22 cellular contexts compared by ENCODE assay signal in the genomic region with DNA sequence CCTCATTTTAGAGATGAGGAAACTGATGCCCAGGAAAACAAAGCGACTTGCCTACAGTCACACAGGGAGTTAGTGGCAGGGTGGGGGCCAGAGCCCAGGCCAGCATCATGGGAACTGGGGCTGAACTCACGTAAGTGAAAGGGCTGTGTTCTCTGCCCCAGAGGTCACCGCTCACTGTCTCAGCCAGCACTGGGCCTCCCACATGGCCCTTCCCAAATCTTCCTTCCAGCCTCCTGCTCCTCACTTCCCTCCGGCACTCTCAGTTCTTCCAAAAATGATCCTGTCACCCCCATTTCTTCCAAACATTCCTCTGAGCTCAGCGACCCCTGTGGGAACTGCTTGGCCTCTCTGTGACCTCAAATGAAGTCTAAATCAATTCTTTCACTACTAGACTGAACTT.
DNase-seq lines count a peak whose midpoint lies in the region; ATAC-seq and TF ChIP-seq lines count a peak whose summit lies in the region.
"Had no signal": no experiment of that assay in that cellular context is flagged by ENCODE, and none has a peak within 500 bp of the region (broad histone marks: within the 10 kb centered on the region; RNA-seq: fewer than 3 reads in every experiment).

No MANE protein-coding gene starts in this region.

- H3K27me3 ChIP-seq in right atrium auricular region (no peaks in the 10 kb centered on the region), psoas muscle (ENCODE audit: insufficient read depth in 3 of 3, low read length in 2 of 3) (no peaks in the 10 kb centered on the region), upper lobe of left lung (no peaks in the 10 kb centered on the region), Peyer's patch (no peaks in the 10 kb centered on the region)
- H3K27me3 ChIP-seq: pancreas, sigmoid colon had no signal

- peaks cover 10% of the 10 kb centered on the region for H3K27me3 Mint-ChIP-seq in activated CD8-positive, alpha-beta T cell treated with anti-CD3 and anti-CD28 coated beads, Interleukin-2, amount 10 ng/mL, durations not matched to agents 7 days and 5 days (ENCODE audit: low read depth)
- no peaks in the 10 kb centered on the region for H3K27me3 Mint-ChIP-seq in activated CD8-positive, alpha-beta T cell treated with anti-CD3 and anti-CD28 coated beads for 36 hours

- H3K9me3 ChIP-seq in right atrium auricular region (no peaks in the 10 kb centered on the region), psoas muscle (no peaks in the 10 kb centered on the region), upper lobe of left lung (no peaks in the 10 kb centered on the region), Peyer's patch (no peaks in the 10 kb centered on the region)
- H3K9me3 ChIP-seq: pancreas, sigmoid colon had no signal

- H3K36me3 ChIP-seq in right atrium auricular region = peaks cover 44% of the 10 kb centered on the region
- H3K36me3 ChIP-seq in psoas muscle (ENCODE audit: insufficient read depth in 1 of 2, low read depth in 1 of 2) = peaks cover 3 to 34% of the 10 kb centered on the region in 2 donors
- peaks cover 12 to 45% (median 29%) of the 10 kb centered on the region in 4 donors for H3K36me3 ChIP-seq in upper lobe of left lung
- peaks cover 0 to 27% (median 0%) of the 10 kb centered on the region in 3 donors for H3K36me3 ChIP-seq in Peyer's patch
- H3K36me3 ChIP-seq: WERI-Rb-1 had no signal

- intact Hi-C loops in activated CD8-positive, alpha-beta T cell treated with anti-CD3 and anti-CD28 coated beads for 36 hours (cut with micrococcal nuclease) = no loop called here
- intact Hi-C loops in psoas muscle (cut with DNase I) = no loop called here

- no peaks in the 10 kb centered on the region for H3K36me3 Mint-ChIP-seq in activated CD8-positive, alpha-beta T cell treated with anti-CD3 and anti-CD28 coated beads, Interleukin-2, amount 10 ng/mL, durations not matched to agents 7 days and 5 days (ENCODE audit: low read depth)
- no peaks in the 10 kb centered on the region for H3K36me3 Mint-ChIP-seq in activated CD8-positive, alpha-beta T cell treated with anti-CD3 and anti-CD28 coated beads for 36 hours (ENCODE audit: low read depth)
- H3K36me3 Mint-ChIP-seq: CD4-positive, alpha-beta memory T cell; memory B cell had no signal

- H3K4me3 ChIP-seq in right atrium auricular region (no peak overlapping the region), psoas muscle (no peak overlapping the region), upper lobe of left lung (no peak overlapping the region), Peyer's patch (no peak overlapping the region)
- H3K4me3 ChIP-seq: pancreas, sigmoid colon, SK-N-MC had no signal

- H3K9me3 Mint-ChIP-seq in activated CD8-positive, alpha-beta T cell treated with anti-CD3 and anti-CD28 coated beads, Interleukin-2, amount 10 ng/mL, durations not matched to agents 7 days and 5 days (ENCODE audit: insufficient read depth) = no peaks in the 10 kb centered on the region
- H3K9me3 Mint-ChIP-seq in activated CD8-positive, alpha-beta T cell treated with anti-CD3 and anti-CD28 coated beads for 36 hours = no peaks in the 10 kb centered on the region
- H3K9me3 Mint-ChIP-seq: activated T-cell treated with anti-CD3 and anti-CD28 coated beads, Interleukin-2, amount 50 U/mL, for 24 hours; CD4-positive, alpha-beta memory T cell; memory B cell; T-helper 2 cell treated with Interferon-gamma antibody and Interleukin-4, amounts not matched to agents 5 μg/mL and 100 μg/mL, for 36 hours had no signal

- DNase-seq in activated CD8-positive, alpha-beta T cell treated with anti-CD3 and anti-CD28 coated beads, Interleukin-2, amount 10 ng/mL, durations not matched to agents 7 days and 5 days = peak; percentile 13
- DNase-seq in activated CD8-positive, alpha-beta T cell treated with anti-CD3 and anti-CD28 coated beads for 36 hours = no peak
- DNase-seq in right atrium auricular region (ENCODE audit: low spot score) = no peak
- no peak for DNase-seq in psoas muscle
- no peak for DNase-seq in upper lobe of left lung
- DNase-seq in NCI-H2081 (lab: John Stamatoyannopoulos, UW) = no peak
- DNase-seq in Peyer's patch = no peak
- DNase-seq in NOMO-1 (lab: John Stamatoyannopoulos, UW; ENCODE audit: unreplicated experiment in 2 of 2) = no peak
- DNase-seq: activated naive CD4-positive, alpha-beta T cell; activated T-cell treated with anti-CD3 and anti-CD28 coated beads, Interleukin-2, amount 50 U/mL, for 24 hours; CD4-positive, alpha-beta memory T cell; hippocampal formation; NCI-H146; NCI-H510A treated with DMSO at 0.1 percent for 48 hours; sigmoid colon had no signal

- TF ChIP-seq CTCF in activated CD8-positive, alpha-beta T cell treated with anti-CD3 and anti-CD28 coated beads for 36 hours (IDR thresholded peaks at IDR 0.05) = no peak
- TF ChIP-seq CTCF in right atrium auricular region (IDR thresholded peaks at IDR 0.05) (no peak), psoas muscle (IDR thresholded peaks at IDR 0.05) (no peak), upper lobe of left lung (IDR thresholded peaks at IDR 0.05) (no peak), Peyer's patch (IDR thresholded peaks at IDR 0.05) (no peak)

- WGBS in psoas muscle, 3 donors = 81 to 86% (median 82%) methylated on average over 5 of the region's 5 CpGs
- WGBS in upper lobe of left lung, 2 donors = 64 to 69% methylated on average over 5 of the region's 5 CpGs

- H3K4me3 Mint-ChIP-seq in activated CD8-positive, alpha-beta T cell treated with anti-CD3 and anti-CD28 coated beads, Interleukin-2, amount 10 ng/mL, durations not matched to agents 7 days and 5 days = no peak overlapping the region
- no peak overlapping the region for H3K4me3 Mint-ChIP-seq in activated CD8-positive, alpha-beta T cell treated with anti-CD3 and anti-CD28 coated beads for 36 hours
- H3K4me3 Mint-ChIP-seq: activated T-cell treated with anti-CD3 and anti-CD28 coated beads, Interleukin-2, amount 50 U/mL, for 24 hours; CD4-positive, alpha-beta memory T cell; memory B cell; T-helper 2 cell treated with Interferon-gamma antibody and Interleukin-4, amounts not matched to agents 5 μg/mL and 100 μg/mL, for 36 hours had no signal

- peaks cover 10% of the 10 kb centered on the region for H3K4me1 Mint-ChIP-seq in activated CD8-positive, alpha-beta T cell treated with anti-CD3 and anti-CD28 coated beads, Interleukin-2, amount 10 ng/mL, durations not matched to agents 7 days and 5 days (ENCODE audit: low read depth)
- H3K4me1 Mint-ChIP-seq in activated CD8-positive, alpha-beta T cell treated with anti-CD3 and anti-CD28 coated beads for 36 hours (ENCODE audit: low read depth) = no peaks in the 10 kb centered on the region
- H3K4me1 Mint-ChIP-seq: memory B cell had no signal

- H3K4me1 ChIP-seq in right atrium auricular region = peaks cover 0 to 22% of the 10 kb centered on the region in 2 donors
- H3K4me1 ChIP-seq in psoas muscle = no peaks in the 10 kb centered on the region
- peaks cover 6 to 25% (median 12%) of the 10 kb centered on the region in 4 donors for H3K4me1 ChIP-seq in upper lobe of left lung
- H3K4me1 ChIP-seq in Peyer's patch = no peaks in the 10 kb centered on the region
- H3K4me1 ChIP-seq: pancreas, sigmoid colon had no signal

- no peak for TF ChIP-seq EP300 in upper lobe of left lung (IDR thresholded peaks at IDR 0.05)

- H3K27ac ChIP-seq in right atrium auricular region = peak overlapping the region; percentile 22 to 48
- no peak overlapping the region for H3K27ac ChIP-seq in psoas muscle
- H3K27ac ChIP-seq in upper lobe of left lung = peak overlapping the region; percentile 5 to 82 (median 53)
- H3K27ac ChIP-seq in Peyer's patch = no peak overlapping the region
- H3K27ac ChIP-seq: 22Rv1, epithelial cell of prostate, pancreas, SK-N-MC, WERI-Rb-1 had no signal

- H3K27ac Mint-ChIP-seq in activated CD8-positive, alpha-beta T cell treated with anti-CD3 and anti-CD28 coated beads, Interleukin-2, amount 10 ng/mL, durations not matched to agents 7 days and 5 days = no peak overlapping the region
- no peak overlapping the region for H3K27ac Mint-ChIP-seq in activated CD8-positive, alpha-beta T cell treated with anti-CD3 and anti-CD28 coated beads for 36 hours
- H3K27ac Mint-ChIP-seq: activated T-cell treated with anti-CD3 and anti-CD28 coated beads, Interleukin-2, amount 50 U/mL, for 24 hours; CD4-positive, alpha-beta memory T cell; memory B cell; T-helper 2 cell treated with Interferon-gamma antibody and Interleukin-4, amounts not matched to agents 5 μg/mL and 100 μg/mL, for 36 hours had no signal

- CTCF ChIA-PET in activated CD8-positive, alpha-beta T cell treated with anti-CD3 and anti-CD28 coated beads, Interleukin-2, amount 10 ng/mL, durations not matched to agents 7 days and 5 days (lab: Charles Lee) = no interaction called here
- CTCF ChIA-PET in activated CD8-positive, alpha-beta T cell treated with anti-CD3 and anti-CD28 coated beads for 36 hours (lab: Charles Lee) = no interaction called here

- ATAC-seq in activated CD8-positive, alpha-beta T cell treated with anti-CD3 and anti-CD28 coated beads, Interleukin-2, amount 10 ng/mL, durations not matched to agents 7 days and 5 days = no peak
- ATAC-seq in activated CD8-positive, alpha-beta T cell treated with anti-CD3 and anti-CD28 coated beads for 36 hours = no peak
- ATAC-seq in psoas muscle (peak in 3 of 4 donors; percentile 17 to 42 (median 26)), upper lobe of left lung (ENCODE audit: low FRiP score in 2 of 2) (no peak)

- POLR2A ChIA-PET in activated CD8-positive, alpha-beta T cell treated with anti-CD3 and anti-CD28 coated beads, Interleukin-2, amount 10 ng/mL, durations not matched to agents 7 days and 5 days (lab: Charles Lee) = no interaction called here
- POLR2A ChIA-PET in activated CD8-positive, alpha-beta T cell treated with anti-CD3 and anti-CD28 coated beads for 36 hours (lab: Charles Lee) = no interaction called here

- TF ChIP-seq POLR2A in upper lobe of left lung (IDR thresholded peaks at IDR 0.05) (no peak), Peyer's patch (IDR thresholded peaks at IDR 0.05) (no peak)

Comparison
In these comparisons a context has a peak if more than half of its experiments do, and no peak if none do; other contexts are left out.
1. ATAC-seq: peak in psoas muscle (3 of 4); none in activated CD8-positive, alpha-beta T cell treated with anti-CD3 and anti-CD28 coated beads, Interleukin-2, amount 10 ng/mL, durations not matched to agents 7 days and 5 days (single experiment), activated CD8-positive, alpha-beta T cell treated with anti-CD3 and anti-CD28 coated beads for 36 hours (single experiment) and upper lobe of left lung (0 of 2).
2. H3K27ac ChIP-seq: peak in right atrium auricular region (2 of 2) and upper lobe of left lung (4 of 4); none in psoas muscle (single experiment) and Peyer's patch (0 of 4).